Comparison of ENCODE assay signal across 18 cellular contexts in the genomic region with DNA sequence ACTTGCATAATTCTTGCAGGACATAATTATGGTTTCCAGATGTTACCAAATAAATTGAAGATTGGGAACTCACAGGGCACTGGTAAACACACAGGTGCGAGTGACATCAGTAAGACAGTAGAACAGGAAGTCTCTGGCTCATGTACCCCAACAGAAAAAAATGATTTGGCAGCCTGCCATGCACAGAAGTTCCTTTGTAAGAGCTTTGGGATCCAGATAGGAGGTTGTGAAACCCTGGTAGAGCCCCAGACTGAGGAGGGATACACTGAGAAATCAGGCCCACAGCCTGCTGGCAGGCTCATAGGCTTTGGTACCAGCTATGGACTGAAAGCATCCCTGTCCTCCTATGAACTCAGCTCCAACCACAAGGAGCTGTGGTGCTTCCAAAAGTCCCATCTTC.
DNase-seq lines count a peak whose midpoint lies in the region; TF ChIP-seq lines count a peak whose summit lies in the region.
"Had no signal": no experiment of that assay in that cellular context is flagged by ENCODE, and none has a peak within 500 bp of the region (broad histone marks: within the 10 kb centered on the region; RNA-seq: fewer than 3 reads in every experiment).

No MANE protein-coding gene starts in this region.

- H3K27ac Mint-ChIP-seq in MCF 10A (ENCODE audit: low read depth, unreplicated experiment) = no peak overlapping the region
- H3K27ac Mint-ChIP-seq: CD4-positive, alpha-beta T cell; H9; T-helper 2 cell treated with Interferon-gamma antibody and Interleukin-4, amounts not matched to agents 5 μg/mL and 100 μg/mL, for 36 hours had no signal

- H3K9ac ChIP-seq in mammary epithelial cell (ENCODE audit: insufficient read depth, low read length) (no peak overlapping the region), colonic mucosa (ENCODE audit: low read depth in 2 of 2, low read length in 2 of 2) (no peak overlapping the region)

- in situ Hi-C loops in mammary epithelial cell (cut with MboI; ENCODE audit: low sequenced_read_pairs in 2 of 2) = no loop called here

- TF ChIP-seq CTCF in MCF 10A (IDR thresholded peaks at IDR 0.05; ENCODE audit: unreplicated experiment) (no peak), mammary epithelial cell (conservative IDR thresholded peaks at IDR 0.05 in 1 of 2, IDR thresholded peaks at IDR 0.05 in 1 of 2; ENCODE audit: extremely low read depth in 1 of 2, insufficient read depth in 1 of 2, low read depth in 1 of 2, low read length in 2 of 2) (no peak), fibroblast of villous mesenchyme (IDR thresholded peaks at IDR 0.05; ENCODE audit: insufficient read depth, low read depth, low read length) (no peak), colonic mucosa (IDR thresholded peaks at IDR 0.05) (no peak)

- intact Hi-C loops in MCF 10A (cut with micrococcal nuclease) (no loop called here), mammary epithelial cell (cut with micrococcal nuclease) (no loop called here), colonic mucosa (cut with DNase I) (no loop called here)

- no peaks in the 10 kb centered on the region for H3K36me3 ChIP-seq in mammary epithelial cell (ENCODE audit: insufficient read depth, low read length)
- no peaks in the 10 kb centered on the region for H3K36me3 ChIP-seq in colonic mucosa
- H3K36me3 ChIP-seq: MG63 had no signal

- no TSS peak for BruUV-seq in MCF 10A (replicated peaks; lab: Mats Ljungman, UMichigan)
- no TSS peak for BruUV-seq in mammary epithelial cell (replicated peaks; lab: Mats Ljungman, UMichigan)

- H3K4me1 ChIP-seq in mammary epithelial cell (ENCODE audit: insufficient read depth, low read length) = no peaks in the 10 kb centered on the region
- no peaks in the 10 kb centered on the region for H3K4me1 ChIP-seq in colonic mucosa

- no peaks in the 10 kb centered on the region for H3K27me3 ChIP-seq in mammary epithelial cell (ENCODE audit: insufficient read depth, low read length)
- H3K27me3 ChIP-seq in colonic mucosa = no peaks in the 10 kb centered on the region

- H3K4me3 ChIP-seq in mammary epithelial cell (replicated peaks in 1 of 3; ENCODE audit: insufficient read depth in 1 of 3, low read depth in 2 of 3, low read length in 3 of 3) (no peak overlapping the region), fibroblast of villous mesenchyme (ENCODE audit: low read depth, low read length) (no peak overlapping the region), colonic mucosa (no peak overlapping the region)
- H3K4me3 ChIP-seq: MG63, PC-9 had no signal

- no peak overlapping the region for H2AFZ ChIP-seq in mammary epithelial cell (ENCODE audit: low read depth, low read length)
- H2AFZ ChIP-seq: PC-9 had no signal

- WGBS in mammary epithelial cell (ENCODE audit: low coverage, missing lambda C conversion rate) = 36% methylated on average over 1 of the region's 1 CpG

- dilution Hi-C loops in mammary epithelial cell (cut with HindIII; ENCODE audit: low sequenced_read_pairs) = no loop called here

- no peak overlapping the region for H3K4me2 ChIP-seq in mammary epithelial cell (ENCODE audit: insufficient read depth, low read depth, low read length)
- H3K4me2 ChIP-seq: PC-9 had no signal

- POLR2A ChIA-PET in MCF 10A (lab: Yijun Ruan, JAX) = interaction anchor here (0.7 kb wide), 1 partner anchor 88 kb away, joined by 3 read pairs; no protein-coding TSS in a partner anchor

- DNase-seq in MCF 10A (ENCODE audit: unreplicated experiment) (peak; percentile 37), mammary epithelial cell (no peak), DMS153 (lab: John Stamatoyannopoulos, UW) (peak; percentile 8), NAMALWA (ENCODE audit: low spot score) (peak; percentile 73), fibroblast of villous mesenchyme (ENCODE audit: low read depth) (peak; percentile 2), colonic mucosa (no peak)
- no peak for DNase-seq in effector CD8-positive, alpha-beta T cell (lab: John Stamatoyannopoulos, UW)
- DNase-seq: ACHN; AML-193; CD4-positive, alpha-beta T cell; H9; MG63; NCI-H1436 treated with DMSO at 0.1 percent for 48 hours; NCI-H2029 treated with DMSO at 0.1 percent for 48 hours; NCI-H446; NCI-H774; PC-9 had no signal

- no peak overlapping the region for H3K4me3 Mint-ChIP-seq in MCF 10A (ENCODE audit: unreplicated experiment)
- H3K4me3 Mint-ChIP-seq: CD4-positive, alpha-beta T cell; H9; T-helper 2 cell treated with Interferon-gamma antibody and Interleukin-4, amounts not matched to agents 5 μg/mL and 100 μg/mL, for 36 hours had no signal

- H3K27ac ChIP-seq in mammary epithelial cell (ENCODE audit: insufficient read depth, low read depth, low read length) = no peak overlapping the region
- no peak overlapping the region for H3K27ac ChIP-seq in colonic mucosa
- H3K27ac ChIP-seq: PC-9 had no signal

- H3K4me1 Mint-ChIP-seq in MCF 10A (ENCODE audit: insufficient read depth, unreplicated experiment) = peaks cover 5% of the 10 kb centered on the region
- H3K4me1 Mint-ChIP-seq: H9 had no signal

- no peaks in the 10 kb centered on the region for H3K79me2 ChIP-seq in mammary epithelial cell (ENCODE audit: insufficient read depth, low read length)

- no peaks in the 10 kb centered on the region for H3K9me3 ChIP-seq in mammary epithelial cell (replicated peaks; ENCODE audit: insufficient read depth, low read length)
- no peaks in the 10 kb centered on the region for H3K9me3 ChIP-seq in colonic mucosa
- H3K9me3 ChIP-seq: MG63 had no signal

- peaks cover under 1% of the 10 kb centered on the region for H3K9me3 Mint-ChIP-seq in MCF 10A (ENCODE audit: unreplicated experiment)
- H3K9me3 Mint-ChIP-seq: CD4-positive, alpha-beta T cell; T-helper 2 cell treated with Interferon-gamma antibody and Interleukin-4, amounts not matched to agents 5 μg/mL and 100 μg/mL, for 36 hours had no signal

- no peaks in the 10 kb centered on the region for H3K27me3 Mint-ChIP-seq in MCF 10A (ENCODE audit: insufficient read depth, unreplicated experiment)

- CTCF ChIA-PET in MCF 10A (lab: Yijun Ruan, JAX) (interaction anchor here (0.7 to 2.5 kb wide), 7 partner anchors 18 to 168 kb away, joined by 3 to 17 read pairs (median 4); no protein-coding TSS in a partner anchor), mammary epithelial cell (lab: Charles Lee; ENCODE audit: low non-redundant PET) (no interaction called here)

- no peaks in the 10 kb centered on the region for H3K36me3 Mint-ChIP-seq in MCF 10A (ENCODE audit: insufficient read depth, unreplicated experiment)

- H4K20me1 ChIP-seq in mammary epithelial cell (ENCODE audit: insufficient read depth, low read length) = no peaks in the 10 kb centered on the region

Comparison
In these comparisons a context has a peak if more than half of its experiments do, and no peak if none do; other contexts are left out.
1. DNase-seq: peak in MCF 10A (single experiment), DMS153 (single experiment), NAMALWA (single experiment) and fibroblast of villous mesenchyme (single experiment); none in mammary epithelial cell (single experiment), colonic mucosa (single experiment) and effector CD8-positive, alpha-beta T cell (single experiment).